ENCODE assay signal across 2 cellular contexts in the genomic region with DNA sequence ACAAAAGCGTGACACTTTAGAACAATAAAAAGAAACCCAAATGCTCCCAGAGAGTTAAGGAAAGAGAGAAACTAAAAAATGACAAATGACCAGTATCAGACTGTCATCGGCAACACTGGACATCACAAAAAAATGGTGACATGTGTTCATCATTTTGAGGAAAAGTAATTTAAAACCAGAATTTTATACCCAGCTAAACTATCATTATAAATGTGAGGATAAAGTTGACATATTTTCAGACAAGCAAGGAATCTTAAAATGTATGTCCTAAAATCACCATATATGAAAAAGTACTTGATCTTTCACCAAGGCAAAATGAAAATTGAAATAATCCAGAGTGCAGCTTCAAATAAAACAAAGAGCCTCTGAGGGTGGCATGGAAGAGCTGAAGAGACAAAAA.
A peak's percentile ranks its signal among the peaks of the same experiment; 100 is the strongest.
TF ChIP-seq lines count a peak whose summit lies in the region.

No MANE protein-coding gene starts in this region.

TF ChIP-seq in HEK293, 187 proteins besides CTCF, POLR2A, EP300 and RAD21:
- TF ChIP-seq, protein P1, sequence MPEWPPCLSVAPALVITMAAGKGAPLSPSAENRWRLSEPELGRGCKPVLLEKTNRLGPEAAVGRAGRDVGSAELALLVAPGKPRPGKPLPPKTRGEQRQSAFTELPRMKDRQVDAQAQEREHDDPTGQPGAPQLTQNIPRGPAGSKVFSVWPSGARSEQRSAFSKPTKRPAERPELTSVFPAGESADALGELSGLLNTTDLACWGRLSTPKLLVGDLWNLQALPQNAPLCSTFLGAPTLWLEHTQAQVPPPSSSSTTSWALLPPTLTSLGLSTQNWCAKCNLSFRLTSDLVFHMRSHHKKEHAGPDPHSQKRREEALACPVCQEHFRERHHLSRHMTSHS (tag by site-specific recombination; IDR thresholded peaks at IDR 0.05): no peak
- peak; percentile 81 for TF ChIP-seq SETDB1 (IDR thresholded peaks at IDR 0.05; ENCODE audit: insufficient read length, low read length)
- TF ChIP-seq HOXA7 (CRISPR knock-in tag; IDR thresholded peaks at IDR 0.05; ENCODE audit: borderline replicate concordance): no peak
- TF ChIP-seq KLF7 (tag by site-specific recombination; IDR thresholded peaks at IDR 0.05; ENCODE audit: borderline replicate concordance): no peak

TF ChIP-seq in K562, 482 proteins besides CTCF, POLR2A, EP300 and RAD21:
- TF ChIP-seq, protein P2, sequence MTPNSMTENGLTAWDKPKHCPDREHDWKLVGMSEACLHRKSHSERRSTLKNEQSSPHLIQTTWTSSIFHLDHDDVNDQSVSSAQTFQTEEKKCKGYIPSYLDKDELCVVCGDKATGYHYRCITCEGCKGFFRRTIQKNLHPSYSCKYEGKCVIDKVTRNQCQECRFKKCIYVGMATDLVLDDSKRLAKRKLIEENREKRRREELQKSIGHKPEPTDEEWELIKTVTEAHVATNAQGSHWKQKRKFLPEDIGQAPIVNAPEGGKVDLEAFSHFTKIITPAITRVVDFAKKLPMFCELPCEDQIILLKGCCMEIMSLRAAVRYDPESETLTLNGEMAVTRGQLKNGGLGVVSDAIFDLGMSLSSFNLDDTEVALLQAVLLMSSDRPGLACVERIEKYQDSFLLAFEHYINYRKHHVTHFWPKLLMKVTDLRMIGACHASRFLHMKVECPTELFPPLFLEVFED (CRISPR knock-in tag; conservative IDR thresholded peaks at IDR 0.05): no peak
- peak; percentile 98 for TF ChIP-seq ZFP1 (CRISPR knock-in tag; IDR thresholded peaks at IDR 0.05)
